ENCODE assay signal across 12 cellular contexts in genomic region chr1:45619149-45619921, GRCh38. TPM values are rescaled to one million over a fixed set of nuclear protein-coding genes. Genes with fewer than 3 reads are reported as not detected.
DNase-seq lines count a peak whose midpoint lies in the region; ATAC-seq, FAIRE-seq and TF ChIP-seq lines count a peak whose summit lies in the region.
"Had no signal": no experiment of that assay in that cellular context is flagged by ENCODE, and none has a peak within 500 bp of the region (broad histone marks: within the 10 kb centered on the region; RNA-seq: fewer than 3 reads in every experiment).

No MANE protein-coding gene starts in this region.

- ATAC-seq in CD4-positive, CD25-positive, alpha-beta regulatory T cell (ENCODE audit: low read depth in 2 of 2) = no peak
- no peak for ATAC-seq in GM21723 (IDR thresholded peaks at IDR 0.05; ENCODE audit: unreplicated experiment)

- H3K36me3 Mint-ChIP-seq in CD4-positive, CD25-positive, alpha-beta regulatory T cell = peaks cover 31% of the 10 kb centered on the region
- H3K36me3 Mint-ChIP-seq in activated naive CD8-positive, alpha-beta T cell treated with anti-CD3 and anti-CD28 coated beads for 36 hours = peaks cover 31% of the 10 kb centered on the region
- peaks cover 29% of the 10 kb centered on the region for H3K36me3 Mint-ChIP-seq in mesothelial cell of epicardium
- H3K36me3 Mint-ChIP-seq in glutamatergic neuron (ENCODE audit: unreplicated experiment) = no peaks in the 10 kb centered on the region

- FAIRE-seq in GM12892 (lab: Jason Lieb, UNC) = no peak

- H3K9me3 ChIP-seq in CD4-positive, CD25-positive, alpha-beta regulatory T cell (ENCODE audit: control insufficient read depth in 2 of 2, low read length in 2 of 2) = no peaks in the 10 kb centered on the region

- H3K27me3 Mint-ChIP-seq in CD4-positive, CD25-positive, alpha-beta regulatory T cell = no peaks in the 10 kb centered on the region
- H3K27me3 Mint-ChIP-seq in activated naive CD8-positive, alpha-beta T cell treated with anti-CD3 and anti-CD28 coated beads for 36 hours = no peaks in the 10 kb centered on the region
- H3K27me3 Mint-ChIP-seq in mesothelial cell of epicardium (ENCODE audit: low read depth) = no peaks in the 10 kb centered on the region
- H3K27me3 Mint-ChIP-seq in glutamatergic neuron (ENCODE audit: unreplicated experiment) = peaks cover 3% of the 10 kb centered on the region

- H3K4me1 Mint-ChIP-seq in CD4-positive, CD25-positive, alpha-beta regulatory T cell = peaks cover 0 to 5% (median 2%) of the 10 kb centered on the region in 4 donors
- peaks cover 2% of the 10 kb centered on the region for H3K4me1 Mint-ChIP-seq in activated naive CD8-positive, alpha-beta T cell treated with anti-CD3 and anti-CD28 coated beads for 36 hours
- H3K4me1 Mint-ChIP-seq in mesothelial cell of epicardium (no peaks in the 10 kb centered on the region), glutamatergic neuron (ENCODE audit: low read depth, unreplicated experiment) (peaks cover 1% of the 10 kb centered on the region)

- no peak for TF ChIP-seq CTCF in mesothelial cell of epicardium (IDR thresholded peaks at IDR 0.05; ENCODE audit: unreplicated experiment)
- no peak for TF ChIP-seq CTCF in glutamatergic neuron (IDR thresholded peaks at IDR 0.05; ENCODE audit: partially characterized antibody, unreplicated experiment)

- no peaks in the 10 kb centered on the region for H3K9me3 Mint-ChIP-seq in CD4-positive, CD25-positive, alpha-beta regulatory T cell
- no peaks in the 10 kb centered on the region for H3K9me3 Mint-ChIP-seq in activated naive CD8-positive, alpha-beta T cell treated with anti-CD3 and anti-CD28 coated beads for 36 hours
- H3K9me3 Mint-ChIP-seq in mesothelial cell of epicardium (no peaks in the 10 kb centered on the region), glutamatergic neuron (ENCODE audit: unreplicated experiment) (peaks cover 5% of the 10 kb centered on the region)

- DNase-seq in CD4-positive, CD25-positive, alpha-beta regulatory T cell = no peak
- no peak for DNase-seq in GM12892 (ENCODE audit: insufficient read length)
- no peak for DNase-seq in activated naive CD8-positive, alpha-beta T cell treated with anti-CD3 and anti-CD28 coated beads for 36 hours
- no peak for DNase-seq in mesothelial cell of epicardium (ENCODE audit: low spot score in 2 of 2, unreplicated experiment in 2 of 2)
- DNase-seq in glutamatergic neuron = no peak
- DNase-seq in COLO829 (ENCODE audit: low spot score) = no peak
- DNase-seq in NCI-H345 treated with DMSO at 0.1 percent for 48 hours (lab: John Stamatoyannopoulos, UW; ENCODE audit: unreplicated experiment) = no peak
- DNase-seq: brain microvascular endothelial cell, NCI-H1417, T-helper 1 cell had no signal

- peak; percentile 53; the same call in 1 of the 2 replicates for TF ChIP-seq POLR2A in GM12892 (IDR thresholded peaks at IDR 0.05; ENCODE audit: low read depth, low read length)

- H3K4me3 ChIP-seq in CD4-positive, CD25-positive, alpha-beta regulatory T cell (ENCODE audit: low read depth, low read length) = no peak overlapping the region

- H3K27ac Mint-ChIP-seq in CD4-positive, CD25-positive, alpha-beta regulatory T cell = peak overlapping the region; percentile 32 to 65 (median 50)
- H3K27ac Mint-ChIP-seq in activated naive CD8-positive, alpha-beta T cell treated with anti-CD3 and anti-CD28 coated beads for 36 hours = peak overlapping the region; percentile 54
- H3K27ac Mint-ChIP-seq in mesothelial cell of epicardium (peak overlapping the region; percentile 16), glutamatergic neuron (ENCODE audit: unreplicated experiment) (no peak overlapping the region)

- H3K27ac ChIP-seq in CD4-positive, CD25-positive, alpha-beta regulatory T cell (ENCODE audit: insufficient read depth, low read length, poor library complexity, severe bottlenecking) = no peak overlapping the region
- H3K27ac ChIP-seq: brain microvascular endothelial cell, epithelial cell of prostate had no signal

- H3K36me3 ChIP-seq in CD4-positive, CD25-positive, alpha-beta regulatory T cell (ENCODE audit: control insufficient read depth, insufficient read depth, low read length) = peaks cover 59% of the 10 kb centered on the region

- H3K4me3 Mint-ChIP-seq in CD4-positive, CD25-positive, alpha-beta regulatory T cell = no peak overlapping the region
- H3K4me3 Mint-ChIP-seq in activated naive CD8-positive, alpha-beta T cell treated with anti-CD3 and anti-CD28 coated beads for 36 hours = no peak overlapping the region
- H3K4me3 Mint-ChIP-seq in mesothelial cell of epicardium (no peak overlapping the region), glutamatergic neuron (ENCODE audit: unreplicated experiment) (no peak overlapping the region)

- H3K27me3 ChIP-seq in CD4-positive, CD25-positive, alpha-beta regulatory T cell (ENCODE audit: control insufficient read depth, insufficient read depth, low read length) = no peaks in the 10 kb centered on the region
- H3K27me3 ChIP-seq: brain microvascular endothelial cell had no signal

- no peaks in the 10 kb centered on the region for H3K4me1 ChIP-seq in CD4-positive, CD25-positive, alpha-beta regulatory T cell (ENCODE audit: control insufficient read depth, insufficient read depth, low read length, poor library complexity, severe bottlenecking)

RNA-seq across cellular contexts. Expression of gene CCDC17, which starts 4.5 kb away (rescaled TPM):
- total RNA-seq in CD4-positive, CD25-positive, alpha-beta regulatory T cell = 6.1 TPM
- under 1 TPM in 2 of 4 donors, not detected in 2; 0.23 to 0.25 TPM for polyA plus RNA-seq in CD4-positive, CD25-positive, alpha-beta regulatory T cell
- 0.91 TPM for polyA plus RNA-seq in GM12892 (2012; ENCODE audit: missing spikeins)
- total RNA-seq in activated naive CD8-positive, alpha-beta T cell treated with anti-CD3 and anti-CD28 coated beads for 36 hours = 1 to 10 TPM; 1.1 to 1.2 TPM
- total RNA-seq in mesothelial cell of epicardium = 4.5 to 5.6 TPM (median 5.6 TPM) in 3 replicates
- 3.8 TPM for total RNA-seq in glutamatergic neuron (ENCODE audit: unreplicated experiment)

RNA-seq across cellular contexts. Expression of gene NASP, which starts 35.5 kb away (rescaled TPM):
- total RNA-seq in CD4-positive, CD25-positive, alpha-beta regulatory T cell = 147 TPM
- 10 to 100 TPM; 77.8 to 88.3 (median 80.7) TPM for polyA plus RNA-seq in CD4-positive, CD25-positive, alpha-beta regulatory T cell
- 184 TPM for polyA plus RNA-seq in GM12892 (2012; ENCODE audit: missing spikeins)
- 100 to 1,000 TPM; 274 to 278 TPM for total RNA-seq in activated naive CD8-positive, alpha-beta T cell treated with anti-CD3 and anti-CD28 coated beads for 36 hours
- total RNA-seq in mesothelial cell of epicardium (164 to 185 TPM (median 170 TPM) in 3 replicates), glutamatergic neuron (ENCODE audit: unreplicated experiment) (139 TPM)
